ENCODE assay signal across 29 cellular contexts in genomic region chr16:79073560-79073959, GRCh38.
DNase-seq lines count a peak whose midpoint lies in the region; ATAC-seq and TF ChIP-seq lines count a peak whose summit lies in the region.
"Had no signal": no experiment of that assay in that cellular context is flagged by ENCODE, and none has a peak within 500 bp of the region (broad histone marks: within the 10 kb centered on the region; RNA-seq: fewer than 3 reads in every experiment).

No MANE protein-coding gene starts in this region.

- ATAC-seq in activated naive CD8-positive, alpha-beta T cell treated with anti-CD3 and anti-CD28 coated beads, Interleukin-2, amount 50 U/mL, for 24 hours = no peak
- no peak for ATAC-seq in heart right ventricle

- peaks cover 46% of the 10 kb centered on the region for H3K4me1 Mint-ChIP-seq in T-helper 1 cell treated with Interleukin-12 subunit alpha and Interleukin-12 subunit beta and Interleukin-4 antibody, amounts not matched to agents 30 μg/mL and 1 μg/mL, for 36 hours (ENCODE audit: low read depth)
- H3K4me1 Mint-ChIP-seq in activated naive CD8-positive, alpha-beta T cell (ENCODE audit: low read depth) = peaks cover 11% of the 10 kb centered on the region
- peaks cover 36% of the 10 kb centered on the region for H3K4me1 Mint-ChIP-seq in activated naive CD8-positive, alpha-beta T cell treated with anti-CD3 and anti-CD28 coated beads for 36 hours
- H3K4me1 Mint-ChIP-seq in activated naive CD8-positive, alpha-beta T cell treated with anti-CD3 and anti-CD28 coated beads, Interleukin-2, amount 50 U/mL, for 24 hours = peaks cover 82% of the 10 kb centered on the region

- H3K27ac ChIP-seq in thymus (ENCODE audit: low read depth) = no peak overlapping the region
- H3K27ac ChIP-seq in heart right ventricle = no peak overlapping the region
- H3K27ac ChIP-seq: 22Rv1, brain microvascular endothelial cell, dorsolateral prefrontal cortex, ovary, RWPE1 had no signal

- H3K9me3 ChIP-seq in thymus (ENCODE audit: control insufficient read depth) (no peaks in the 10 kb centered on the region), heart right ventricle (no peaks in the 10 kb centered on the region)
- H3K9me3 ChIP-seq: ovary had no signal

- H3K9me3 Mint-ChIP-seq in T-helper 1 cell treated with Interleukin-12 subunit alpha and Interleukin-12 subunit beta and Interleukin-4 antibody, amounts not matched to agents 30 μg/mL and 1 μg/mL, for 36 hours = no peaks in the 10 kb centered on the region
- no peaks in the 10 kb centered on the region for H3K9me3 Mint-ChIP-seq in activated naive CD8-positive, alpha-beta T cell (ENCODE audit: low read depth)
- H3K9me3 Mint-ChIP-seq in activated naive CD8-positive, alpha-beta T cell treated with anti-CD3 and anti-CD28 coated beads for 36 hours = no peaks in the 10 kb centered on the region
- H3K9me3 Mint-ChIP-seq in activated naive CD8-positive, alpha-beta T cell treated with anti-CD3 and anti-CD28 coated beads, Interleukin-2, amount 50 U/mL, for 24 hours = no peaks in the 10 kb centered on the region
- H3K9me3 Mint-ChIP-seq: nephron had no signal

- intact Hi-C loops in heart right ventricle (cut with DNase I) = no loop called here

- H3K4me3 ChIP-seq in thymus (ENCODE audit: low read length) = peak overlapping the region; percentile 4
- H3K4me3 ChIP-seq in heart right ventricle = no peak overlapping the region
- H3K4me3 ChIP-seq: dorsolateral prefrontal cortex, lung, ovary had no signal

- TF ChIP-seq CTCF in heart right ventricle (IDR thresholded peaks at IDR 0.05) = no peak

- H3K4me1 ChIP-seq in thymus (ENCODE audit: control insufficient read depth, insufficient read depth, low read length) (peaks cover 20% of the 10 kb centered on the region), heart right ventricle (peaks cover 0 to 8% (median 0%) of the 10 kb centered on the region in 9 donors)

- no peaks in the 10 kb centered on the region for H3K36me3 ChIP-seq in thymus (ENCODE audit: control insufficient read depth, insufficient read depth)
- H3K36me3 ChIP-seq in heart right ventricle = no peaks in the 10 kb centered on the region
- H3K36me3 ChIP-seq: brain microvascular endothelial cell, ovary had no signal

- H3K4me3 Mint-ChIP-seq in T-helper 1 cell treated with Interleukin-12 subunit alpha and Interleukin-12 subunit beta and Interleukin-4 antibody, amounts not matched to agents 30 μg/mL and 1 μg/mL, for 36 hours = peak overlapping the region; percentile 50
- peak overlapping the region; percentile 20 for H3K4me3 Mint-ChIP-seq in activated naive CD8-positive, alpha-beta T cell
- H3K4me3 Mint-ChIP-seq in activated naive CD8-positive, alpha-beta T cell treated with anti-CD3 and anti-CD28 coated beads for 36 hours = no peak overlapping the region
- H3K4me3 Mint-ChIP-seq in activated naive CD8-positive, alpha-beta T cell treated with anti-CD3 and anti-CD28 coated beads, Interleukin-2, amount 50 U/mL, for 24 hours = peak overlapping the region; percentile 48
- H3K4me3 Mint-ChIP-seq: nephron had no signal

- DNase-seq in T-helper 1 cell = no peak
- DNase-seq in activated naive CD8-positive, alpha-beta T cell treated with anti-CD3 and anti-CD28 coated beads for 36 hours = no peak
- no peak for DNase-seq in activated naive CD8-positive, alpha-beta T cell treated with anti-CD3 and anti-CD28 coated beads, Interleukin-2, amount 50 U/mL, for 24 hours
- DNase-seq in heart right ventricle = no peak
- DNase-seq in occipital lobe (lab: John Stamatoyannopoulos, UW) = no peak
- DNase-seq: activated CD4-positive, CD25-positive, alpha-beta regulatory T cell treated with anti-CD3 and anti-CD28 coated beads, Interleukin-2, amount 50 U/mL, for 72 hours; activated effector memory CD4-positive, alpha-beta T cell treated with Interleukin-2 at 50 U/mL for 16 hours; amygdala; brain microvascular endothelial cell; C1 segment of cervical spinal cord; DMS79 treated with DMSO at 0.1 percent for 48 hours; dorsolateral prefrontal cortex; foreskin melanocyte; GF-D8; MV-4-11; NCI-H1436; NCI-H2081 treated with DMSO at 0.1 percent for 48 hours; NCI-H2227 treated with DMSO at 0.1 percent for 48 hours; NCI-H526; OCI-M1; ovary; stimulated activated CD4-positive, alpha-beta T cell treated with anti-CD3 and anti-CD28 coated beads, Interleukin-4, amount 100 ng/mL, for 4 hours had no signal

- 6% methylated on average over 4 of the region's 4 CpGs for WGBS in thymus
- WGBS in heart right ventricle, 2 donors = 81 to 91% methylated on average over 4 of the region's 4 CpGs

- H3K36me3 Mint-ChIP-seq in T-helper 1 cell treated with Interleukin-12 subunit alpha and Interleukin-12 subunit beta and Interleukin-4 antibody, amounts not matched to agents 30 μg/mL and 1 μg/mL, for 36 hours (ENCODE audit: low read depth) = peaks cover 2% of the 10 kb centered on the region
- no peaks in the 10 kb centered on the region for H3K36me3 Mint-ChIP-seq in activated naive CD8-positive, alpha-beta T cell
- H3K36me3 Mint-ChIP-seq in activated naive CD8-positive, alpha-beta T cell treated with anti-CD3 and anti-CD28 coated beads for 36 hours = peaks cover 7% of the 10 kb centered on the region
- peaks cover 2% of the 10 kb centered on the region for H3K36me3 Mint-ChIP-seq in activated naive CD8-positive, alpha-beta T cell treated with anti-CD3 and anti-CD28 coated beads, Interleukin-2, amount 50 U/mL, for 24 hours (ENCODE audit: low read depth)

- H3K27me3 Mint-ChIP-seq in T-helper 1 cell treated with Interleukin-12 subunit alpha and Interleukin-12 subunit beta and Interleukin-4 antibody, amounts not matched to agents 30 μg/mL and 1 μg/mL, for 36 hours (ENCODE audit: low read depth) = no peaks in the 10 kb centered on the region
- H3K27me3 Mint-ChIP-seq in activated naive CD8-positive, alpha-beta T cell = peaks cover 8% of the 10 kb centered on the region
- peaks cover 57% of the 10 kb centered on the region for H3K27me3 Mint-ChIP-seq in activated naive CD8-positive, alpha-beta T cell treated with anti-CD3 and anti-CD28 coated beads for 36 hours
- peaks cover 28% of the 10 kb centered on the region for H3K27me3 Mint-ChIP-seq in activated naive CD8-positive, alpha-beta T cell treated with anti-CD3 and anti-CD28 coated beads, Interleukin-2, amount 50 U/mL, for 24 hours

- no peaks in the 10 kb centered on the region for H3K27me3 ChIP-seq in thymus (ENCODE audit: control insufficient read depth, insufficient read depth)
- H3K27me3 ChIP-seq in heart right ventricle = peaks cover 0 to 5% (median 0%) of the 10 kb centered on the region in 7 donors
- H3K27me3 ChIP-seq: brain microvascular endothelial cell, dorsolateral prefrontal cortex, ovary had no signal

- peak overlapping the region; percentile 49 for H3K27ac Mint-ChIP-seq in T-helper 1 cell treated with Interleukin-12 subunit alpha and Interleukin-12 subunit beta and Interleukin-4 antibody, amounts not matched to agents 30 μg/mL and 1 μg/mL, for 36 hours
- no peak overlapping the region for H3K27ac Mint-ChIP-seq in activated naive CD8-positive, alpha-beta T cell
- H3K27ac Mint-ChIP-seq in activated naive CD8-positive, alpha-beta T cell treated with anti-CD3 and anti-CD28 coated beads for 36 hours = no peak overlapping the region
- H3K27ac Mint-ChIP-seq in activated naive CD8-positive, alpha-beta T cell treated with anti-CD3 and anti-CD28 coated beads, Interleukin-2, amount 50 U/mL, for 24 hours = no peak overlapping the region
